ENCODE assay signal across 8 cellular contexts in the genomic region with DNA sequence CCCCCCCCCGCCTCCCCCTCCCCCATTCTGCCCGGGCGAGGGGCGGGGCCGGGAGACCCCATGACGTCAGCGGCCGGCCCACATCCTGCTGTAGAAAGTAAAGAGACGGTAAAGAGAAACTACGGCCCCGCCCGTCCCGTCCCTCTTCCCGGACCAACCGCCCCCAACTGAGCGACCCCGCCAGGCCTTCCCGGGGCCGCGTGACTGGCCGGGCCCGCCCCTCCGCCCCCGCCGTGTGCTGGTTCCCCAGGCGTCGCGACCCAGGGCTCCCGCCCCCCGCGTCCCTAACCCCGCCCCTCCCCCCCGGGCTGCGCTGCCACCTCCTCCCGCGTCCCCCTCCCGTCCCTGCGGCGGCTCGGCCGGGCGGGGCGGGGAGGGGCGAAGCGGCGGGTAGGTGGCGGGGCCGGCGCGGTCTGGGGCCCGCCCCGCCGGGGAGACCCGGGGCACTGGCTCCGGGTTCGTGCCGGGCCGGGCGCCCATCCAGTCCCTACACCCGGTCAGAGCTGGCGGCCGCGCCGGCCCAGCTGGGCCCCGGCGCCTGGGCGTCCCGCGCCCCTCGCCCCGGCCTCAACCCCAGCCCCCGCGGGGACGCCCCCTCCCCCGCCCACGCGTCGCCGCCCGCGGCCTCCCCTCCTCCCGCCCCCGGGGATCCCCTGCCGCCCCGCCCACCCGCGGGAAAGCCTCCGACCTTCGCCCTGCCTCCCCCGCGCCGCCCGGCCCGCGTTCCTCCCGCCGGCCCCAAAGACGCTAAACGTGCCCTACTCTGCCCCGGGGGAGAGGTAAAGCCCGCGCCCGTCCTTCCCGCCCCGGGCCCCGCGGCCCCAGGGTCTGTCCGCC. TPM values are rescaled to one million over a fixed set of nuclear protein-coding genes. Genes with fewer than 3 reads are reported as not detected.
DNase-seq lines count a peak whose midpoint lies in the region; ATAC-seq and TF ChIP-seq lines count a peak whose summit lies in the region.

No MANE protein-coding gene starts in this region.

- intact Hi-C loops in Panc1 (cut with micrococcal nuclease; ENCODE audit: unreplicated experiment), result loop anchor here (5.0 to 10.0 kb wide), 2 partner anchors 276 to 357 kb away; no protein-coding TSS in a partner anchor

- peak; percentile 91 for DNase-seq in DND-41
- DNase-seq in KG1 (lab: John Stamatoyannopoulos, UW), result peak; percentile 90
- peak; percentile 59 for DNase-seq in Panc1 (ENCODE audit: low read depth, low spot score)
- peak; percentile 95 to 98 for DNase-seq in activated T-cell treated with anti-CD3 and anti-CD28 coated beads, Interleukin-2, amount 50 U/mL, for 48 hours
- DNase-seq in naive thymus-derived CD8-positive, alpha-beta T cell, result peak; percentile 81 to 98 (median 96)
- peak; percentile 94 for DNase-seq in stimulated activated naive B cell treated with anti-CD40 and anti-IgM and Interleukin-4, amounts not matched to agents 10 μg/mL and 1 μg/mL and 100 μg/mL, for 72 hours

- peak overlapping the region; percentile 90 to 100 (median 98) for H3K27ac Mint-ChIP-seq in naive thymus-derived CD8-positive, alpha-beta T cell
- peak overlapping the region; percentile 96 for H3K27ac Mint-ChIP-seq in stimulated activated naive B cell treated with anti-CD40 and anti-IgM and Interleukin-4, amounts not matched to agents 10 μg/mL and 1 μg/mL and 100 μg/mL, for 72 hours

- H4K20me1 ChIP-seq in DND-41 (ENCODE audit: insufficient read depth, low read length), result peaks cover 17% of the 10 kb centered on the region

- peaks cover 4 to 19% (median 10%) of the 10 kb centered on the region in 3 donors for H3K36me3 Mint-ChIP-seq in naive thymus-derived CD8-positive, alpha-beta T cell
- peaks cover 19 to 22% of the 10 kb centered on the region in 2 donors for H3K36me3 Mint-ChIP-seq in stimulated activated naive B cell treated with anti-CD40 and anti-IgM and Interleukin-4, amounts not matched to agents 10 μg/mL and 1 μg/mL and 100 μg/mL, for 72 hours

- peaks cover 36% of the 10 kb centered on the region for H3K4me1 ChIP-seq in DND-41 (ENCODE audit: insufficient read depth, low read length)
- peaks cover 36% of the 10 kb centered on the region for H3K4me1 ChIP-seq in Panc1 (ENCODE audit: control insufficient read depth, insufficient read depth, low read length)

- no peak overlapping the region; the same call in 1 of the 2 replicates for H2AFZ ChIP-seq in DND-41 (ENCODE audit: low read depth, low read length)

- POLR2A ChIA-PET in Panc1 (lab: Charles Lee), result interaction anchor here (0.7 kb wide), 1 partner anchor 949 kb away, joined by 7 read pairs; no protein-coding TSS in a partner anchor
- POLR2A ChIA-PET in naive thymus-derived CD8-positive, alpha-beta T cell (lab: Charles Lee), result interaction anchor here (0.9 to 3.2 kb wide), 5 partner anchors 27 to 301 kb away, joined by 3 to 25 read pairs (median 4); no protein-coding TSS in a partner anchor

- no peaks in the 10 kb centered on the region for H3K9me3 ChIP-seq in DND-41 (ENCODE audit: insufficient read depth, low read length, severe bottlenecking)
- H3K9me3 ChIP-seq in Panc1 (ENCODE audit: control insufficient read depth, insufficient read depth, low read depth, low read length), result peaks cover 3% of the 10 kb centered on the region; the same call in 1 of the 2 replicates

- peak overlapping the region; percentile 87 to 100 (median 93) for H3K4me3 Mint-ChIP-seq in naive thymus-derived CD8-positive, alpha-beta T cell
- peak overlapping the region; percentile 84 to 96 for H3K4me3 Mint-ChIP-seq in stimulated activated naive B cell treated with anti-CD40 and anti-IgM and Interleukin-4, amounts not matched to agents 10 μg/mL and 1 μg/mL and 100 μg/mL, for 72 hours

- H3K27me3 Mint-ChIP-seq in naive thymus-derived CD8-positive, alpha-beta T cell, result no peaks in the 10 kb centered on the region
- H3K27me3 Mint-ChIP-seq in stimulated activated naive B cell treated with anti-CD40 and anti-IgM and Interleukin-4, amounts not matched to agents 10 μg/mL and 1 μg/mL and 100 μg/mL, for 72 hours, result no peaks in the 10 kb centered on the region

- H3K9ac ChIP-seq in DND-41 (ENCODE audit: low read depth, low read length), result peak overlapping the region; percentile 48; the same call in 1 of the 2 replicates

- H3K27me3 ChIP-seq in DND-41 (ENCODE audit: insufficient read depth, low read length, poor library complexity) (peaks cover 33% of the 10 kb centered on the region), Panc1 (ENCODE audit: control insufficient read depth, insufficient read depth, low read length) (no peaks in the 10 kb centered on the region)

- peak overlapping the region; percentile 96; the same call in 1 of the 2 replicates for H3K4me2 ChIP-seq in DND-41 (ENCODE audit: insufficient read depth, low read length)

- peaks cover 0 to 2% (median 0%) of the 10 kb centered on the region in 9 donors for H3K9me3 Mint-ChIP-seq in naive thymus-derived CD8-positive, alpha-beta T cell
- H3K9me3 Mint-ChIP-seq in stimulated activated naive B cell treated with anti-CD40 and anti-IgM and Interleukin-4, amounts not matched to agents 10 μg/mL and 1 μg/mL and 100 μg/mL, for 72 hours, result no peaks in the 10 kb centered on the region

- H3K4me3 ChIP-seq in DND-41 (ENCODE audit: low read depth in 1 of 2, low read length in 2 of 2) (peak overlapping the region in 1 of 2 experiments; percentile 76; a peak in 3 of 4 replicates), Panc1 (ENCODE audit: low read depth in 2 of 2, low read length in 2 of 2) (peak overlapping the region; percentile 70 to 84)

- H3K27ac ChIP-seq in DND-41 (ENCODE audit: low read length) (no peak overlapping the region), Panc1 (ENCODE audit: low read length) (no peak overlapping the region)

- ATAC-seq in DND-41 (ENCODE audit: insufficient read depth, low read depth) (peak; percentile 78), GM21737 (IDR thresholded peaks at IDR 0.05; ENCODE audit: unreplicated experiment) (peak; percentile 58), Panc1 (peak; percentile 84), esophagus mucosa (peak; percentile 93)
- ATAC-seq in naive thymus-derived CD8-positive, alpha-beta T cell, result peak; percentile 66 to 76
- peak; percentile 77 to 82 for ATAC-seq in stimulated activated naive B cell treated with anti-CD40 and anti-IgM and Interleukin-4, amounts not matched to agents 10 μg/mL and 1 μg/mL and 100 μg/mL, for 72 hours (replicated peaks)

- H3K79me2 ChIP-seq in DND-41 (ENCODE audit: insufficient read depth, low read length), result no peaks in the 10 kb centered on the region

- no peak for TF ChIP-seq CTCF in DND-41 (IDR thresholded peaks at IDR 0.05; ENCODE audit: borderline replicate concordance, extremely low read depth, low read length, poor library complexity, severe bottlenecking)
- TF ChIP-seq CTCF in Panc1 (IDR thresholded peaks at IDR 0.05), result no peak

- CTCF ChIA-PET in Panc1 (lab: Charles Lee), result no interaction called here

- H3K36me3 ChIP-seq in DND-41 (ENCODE audit: insufficient read depth, low read length) (no peaks in the 10 kb centered on the region), Panc1 (ENCODE audit: control insufficient read depth, insufficient read depth, low read length) (peaks cover 2% of the 10 kb centered on the region; the same call in 1 of the 2 replicates)

- no TSS peak for BruUV-seq in Panc1 (replicated peaks; lab: Mats Ljungman, UMichigan)

- peaks cover 31 to 61% (median 56%) of the 10 kb centered on the region in 4 donors for H3K4me1 Mint-ChIP-seq in naive thymus-derived CD8-positive, alpha-beta T cell
- H3K4me1 Mint-ChIP-seq in stimulated activated naive B cell treated with anti-CD40 and anti-IgM and Interleukin-4, amounts not matched to agents 10 μg/mL and 1 μg/mL and 100 μg/mL, for 72 hours, result peaks cover 24 to 46% of the 10 kb centered on the region in 2 donors

- in situ Hi-C loops in Panc1 (cut with HindIII; ENCODE audit: low pct_unique_long_range_greater_than_20kb, low sequenced_read_pairs), result no loop called here

RNA-seq across cellular contexts. Expression of a gene that starts 0.6 kb away (rescaled TPM):
- 16.7 TPM for total RNA-seq in Panc1 (2021; ENCODE audit: unreplicated experiment)
- 9.8 TPM for polyA plus RNA-seq in Panc1 (2012; ENCODE audit: insufficient read length)
- total RNA-seq in esophagus mucosa, result 23.7 TPM
- total RNA-seq in naive thymus-derived CD8-positive, alpha-beta T cell, result 10 to 100 TPM; 30.6 to 32.6 TPM
- 10 to 100 TPM in 1 of 3 donors, 1 to 10 TPM in 2; 6.5 to 12.6 (median 7.4) TPM for polyA plus RNA-seq in naive thymus-derived CD8-positive, alpha-beta T cell
